In genomic region chr1:229270547-229271447, GRCh38 we compare ENCODE assay signal across 8 cellular contexts. TPM values are rescaled to one million over a fixed set of nuclear protein-coding genes. Genes with fewer than 3 reads are reported as not detected.
DNase-seq lines count a peak whose midpoint lies in the region; ATAC-seq and TF ChIP-seq lines count a peak whose summit lies in the region.

A gene with protein sequence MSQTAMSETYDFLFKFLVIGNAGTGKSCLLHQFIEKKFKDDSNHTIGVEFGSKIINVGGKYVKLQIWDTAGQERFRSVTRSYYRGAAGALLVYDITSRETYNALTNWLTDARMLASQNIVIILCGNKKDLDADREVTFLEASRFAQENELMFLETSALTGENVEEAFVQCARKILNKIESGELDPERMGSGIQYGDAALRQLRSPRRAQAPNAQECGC (plus strand): TSS chr1:229271111. CDS start chr1:229271340, 229 bp downstream.

- H3K27me3 Mint-ChIP-seq in endothelial cell (ENCODE audit: unreplicated experiment): peaks cover 7% of the 10 kb centered on the region

- no peaks in the 10 kb centered on the region for H3K9me3 Mint-ChIP-seq in endothelial cell (ENCODE audit: unreplicated experiment)

- H3K36me3 Mint-ChIP-seq in endothelial cell (ENCODE audit: low read depth, unreplicated experiment): peaks cover 10% of the 10 kb centered on the region

- peaks cover 23% of the 10 kb centered on the region for H3K4me1 Mint-ChIP-seq in endothelial cell (ENCODE audit: unreplicated experiment)

- H3K4me3 Mint-ChIP-seq in endothelial cell (ENCODE audit: unreplicated experiment): peak within 1 kb of the TSS; percentile 97

- ATAC-seq in GM19328 (IDR thresholded peaks at IDR 0.05; ENCODE audit: unreplicated experiment) (peak; percentile 84), HG03460 (IDR thresholded peaks at IDR 0.05; ENCODE audit: unreplicated experiment) (peak; percentile 83)

- no peak for TF ChIP-seq CTCF in endothelial cell (IDR thresholded peaks at IDR 0.05; ENCODE audit: unreplicated experiment)

- DNase-seq in C1 segment of cervical spinal cord (lab: John Stamatoyannopoulos, UW) (peak in 13 of 14 donors; percentile 32 to 91 (median 73)), NOMO-1 treated with dmso at 0.1 percent for 144 hours (lab: John Stamatoyannopoulos, UW; ENCODE audit: unreplicated experiment) (peak; percentile 89), endothelial cell (ENCODE audit: low spot score) (peak; percentile 87), midbrain (lab: John Stamatoyannopoulos, UW) (peak; percentile 87)
- peak; percentile 89 for DNase-seq in activated CD8-positive, alpha-beta memory T cell treated with anti-CD3 and anti-CD28 coated beads, Interleukin-2, amount 50 U/mL, for 48 hours
- peak; percentile 75 to 77 for DNase-seq in stimulated activated CD8-positive, alpha-beta memory T cell treated with anti-CD3 and anti-CD28 coated beads, Interleukin-15, amount 100 ng/mL, for 48 hours (ENCODE audit: low read depth in 2 of 2)

- no peak within 1 kb of the TSS for H3K27ac Mint-ChIP-seq in endothelial cell (ENCODE audit: unreplicated experiment)

RNA-seq across cellular contexts. Expression of the gene that starts here (rescaled TPM):
- 80.4 TPM for total RNA-seq in endothelial cell (ENCODE audit: unreplicated experiment)

Comparison
In these comparisons a context has a peak if more than half of its experiments do, and no peak if none do; other contexts are left out.
1. Peak in every context shown above with its lines: DNase-seq and ATAC-seq.